22 cellular contexts compared by ENCODE assay signal in the genomic region with DNA sequence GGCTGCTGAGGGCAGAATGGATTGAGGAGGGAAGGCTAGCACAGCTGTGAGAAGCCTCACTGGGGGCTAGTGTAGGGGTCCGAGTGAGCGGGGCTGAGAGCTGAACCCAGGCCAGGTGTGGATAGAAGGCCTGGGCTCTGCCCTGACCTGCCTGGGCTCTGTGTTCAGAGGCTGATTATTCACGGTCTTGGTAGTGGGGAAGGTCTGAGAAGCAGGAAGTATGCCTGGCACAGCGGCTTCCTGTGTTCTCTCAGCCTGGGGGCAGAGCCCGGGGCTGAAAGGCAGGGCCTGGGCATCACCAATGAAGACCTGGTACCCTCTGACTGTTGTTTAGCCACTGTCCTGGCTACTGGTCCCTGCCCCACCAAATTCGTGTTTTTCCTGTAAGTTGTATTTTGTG.
DNase-seq lines count a peak whose midpoint lies in the region; ATAC-seq, FAIRE-seq and TF ChIP-seq lines count a peak whose summit lies in the region.
"Had no signal": no experiment of that assay in that cellular context is flagged by ENCODE, and none has a peak within 500 bp of the region (broad histone marks: within the 10 kb centered on the region; RNA-seq: fewer than 3 reads in every experiment).

No MANE protein-coding gene starts in this region.

- no peaks in the 10 kb centered on the region for H4K20me1 ChIP-seq in endothelial cell of umbilical vein (replicated peaks; ENCODE audit: control insufficient read depth, extremely low read depth, insufficient read depth, low read length)

- H3K4me1 Mint-ChIP-seq in activated CD8-positive, alpha-beta memory T cell treated with anti-CD3 and anti-CD28 coated beads, Interleukin-2, amount 10 ng/mL, durations not matched to agents 7 days and 5 days, result peaks cover 4% of the 10 kb centered on the region
- peaks cover 13 to 14% (median 14%) of the 10 kb centered on the region in 3 donors for H3K4me1 Mint-ChIP-seq in T-cell
- H3K4me1 Mint-ChIP-seq in stimulated activated effector memory CD8-positive, alpha-beta T cell treated with anti-CD3 and anti-CD28 coated beads, Interleukin-12 subunit alpha, Interleukin-12 subunit beta, amount 100 ng/mL, for 72 hours, result peaks cover 11% of the 10 kb centered on the region
- H3K4me1 Mint-ChIP-seq: nephron had no signal

- POLR2A ChIA-PET in T-cell (lab: Charles Lee) (no interaction called here), endothelial cell of umbilical vein (lab: Charles Lee) (no interaction called here)

- peaks cover 5% of the 10 kb centered on the region for H3K27me3 Mint-ChIP-seq in activated CD8-positive, alpha-beta memory T cell treated with anti-CD3 and anti-CD28 coated beads, Interleukin-2, amount 10 ng/mL, durations not matched to agents 7 days and 5 days
- peaks cover 10 to 11% of the 10 kb centered on the region in 2 donors for H3K27me3 Mint-ChIP-seq in T-cell

- no peak for TF ChIP-seq CTCF in endothelial cell of umbilical vein (IDR thresholded peaks at IDR 0.05; ENCODE audit: extremely low read depth in 1 of 2, insufficient read depth in 1 of 2, low read depth in 1 of 2, low read length in 2 of 2)

- H3K4me1 ChIP-seq in endothelial cell of umbilical vein (ENCODE audit: control insufficient read depth, extremely low read depth, insufficient read depth, low read length), result peaks cover 5% of the 10 kb centered on the region
- H3K4me1 ChIP-seq: transverse colon had no signal

- DNase-seq in activated CD8-positive, alpha-beta memory T cell treated with anti-CD3 and anti-CD28 coated beads, Interleukin-2, amount 10 ng/mL, durations not matched to agents 7 days and 5 days, result no peak
- DNase-seq in activated CD8-positive, alpha-beta memory T cell treated with anti-CD3 and anti-CD28 coated beads, Interleukin-2, amount 50 U/mL, for 48 hours, result no peak
- DNase-seq in T-cell, result peak in 5 of 34 experiments; percentile 2 to 14 (median 7)
- DNase-seq in endothelial cell of umbilical vein (ENCODE audit: low read depth, low spot score), result peak; percentile 16
- no peak for DNase-seq in stimulated activated effector memory CD8-positive, alpha-beta T cell treated with anti-CD3 and anti-CD28 coated beads, Interleukin-12 subunit alpha, Interleukin-12 subunit beta, amount 100 ng/mL, for 72 hours (ENCODE audit: low spot score in 2 of 2)
- DNase-seq: activated CD8-positive, alpha-beta memory T cell treated with anti-CD3 and anti-CD28 coated beads for 24 hours; activated effector memory CD4-positive, alpha-beta T cell treated with Interleukin-2 at 50 U/mL for 16 hours; DMS79 treated with DMSO at 0.1 percent for 48 hours; H7; Kasumi-1; NCI-H1436 treated with DMSO at 0.1 percent for 48 hours; NCI-H774; SK-N-SH; transverse colon had no signal

- dilution Hi-C loops in endothelial cell of umbilical vein (cut with MboI; ENCODE audit: extremely low pct_ligation_motif_present, low sequenced_read_pairs), result no loop called here

- no peak overlapping the region for H3K27ac ChIP-seq in endothelial cell of umbilical vein (ENCODE audit: insufficient read depth, low read depth, low read length)
- H3K27ac ChIP-seq: transverse colon had no signal

- H3K4me3 Mint-ChIP-seq in activated CD8-positive, alpha-beta memory T cell treated with anti-CD3 and anti-CD28 coated beads, Interleukin-2, amount 10 ng/mL, durations not matched to agents 7 days and 5 days, result no peak overlapping the region
- no peak overlapping the region for H3K4me3 Mint-ChIP-seq in T-cell
- no peak overlapping the region for H3K4me3 Mint-ChIP-seq in stimulated activated effector memory CD8-positive, alpha-beta T cell treated with anti-CD3 and anti-CD28 coated beads, Interleukin-12 subunit alpha, Interleukin-12 subunit beta, amount 100 ng/mL, for 72 hours
- H3K4me3 Mint-ChIP-seq: CD8-positive, alpha-beta memory T cell; nephron had no signal

- H3K9me1 ChIP-seq in endothelial cell of umbilical vein (replicated peaks; ENCODE audit: control insufficient read depth, extremely low read depth, insufficient read depth, low read length), result no peaks in the 10 kb centered on the region

- no peaks in the 10 kb centered on the region for H3K36me3 ChIP-seq in endothelial cell of umbilical vein (ENCODE audit: control insufficient read depth in 2 of 2, extremely low read depth in 1 of 2, insufficient read depth in 2 of 2, low read length in 2 of 2)
- H3K36me3 ChIP-seq: transverse colon had no signal

- BruUV-seq in endothelial cell of umbilical vein (replicated peaks; lab: Mats Ljungman, UMichigan), result no TSS peak

- CTCF ChIA-PET in activated CD8-positive, alpha-beta memory T cell treated with anti-CD3 and anti-CD28 coated beads, Interleukin-2, amount 10 ng/mL, durations not matched to agents 7 days and 5 days (lab: Charles Lee), result no interaction called here
- CTCF ChIA-PET in T-cell (lab: Charles Lee) (no interaction called here), endothelial cell of umbilical vein (lab: Charles Lee) (interaction anchor here (1.1 kb wide), 1 partner anchor 18 kb away, joined by 3 read pairs; no protein-coding TSS in a partner anchor)

- TF ChIP-seq POLR2A in endothelial cell of umbilical vein (IDR thresholded peaks at IDR 0.05; ENCODE audit: low read depth, low read length), result no peak

- no peaks in the 10 kb centered on the region for H3K79me2 ChIP-seq in endothelial cell of umbilical vein (ENCODE audit: control insufficient read depth, insufficient read depth, low read length)

- H3K9me3 Mint-ChIP-seq in activated CD8-positive, alpha-beta memory T cell treated with anti-CD3 and anti-CD28 coated beads, Interleukin-2, amount 10 ng/mL, durations not matched to agents 7 days and 5 days (ENCODE audit: low read depth), result no peaks in the 10 kb centered on the region
- peaks cover 0 to 10% (median 0%) of the 10 kb centered on the region in 3 donors for H3K9me3 Mint-ChIP-seq in T-cell
- no peaks in the 10 kb centered on the region for H3K9me3 Mint-ChIP-seq in stimulated activated effector memory CD8-positive, alpha-beta T cell treated with anti-CD3 and anti-CD28 coated beads, Interleukin-12 subunit alpha, Interleukin-12 subunit beta, amount 100 ng/mL, for 72 hours
- H3K9me3 Mint-ChIP-seq: nephron had no signal

- H3K9me3 ChIP-seq in endothelial cell of umbilical vein (replicated peaks; ENCODE audit: control insufficient read depth, insufficient read depth, low read length), result no peaks in the 10 kb centered on the region
- H3K9me3 ChIP-seq: SK-N-SH, transverse colon had no signal

- peak; percentile 24 for FAIRE-seq in endothelial cell of umbilical vein (lab: Jason Lieb, UNC)
- FAIRE-seq: colon had no signal

- no peaks in the 10 kb centered on the region for H3K36me3 Mint-ChIP-seq in activated CD8-positive, alpha-beta memory T cell treated with anti-CD3 and anti-CD28 coated beads, Interleukin-2, amount 10 ng/mL, durations not matched to agents 7 days and 5 days
- H3K36me3 Mint-ChIP-seq in T-cell, result no peaks in the 10 kb centered on the region
- no peaks in the 10 kb centered on the region for H3K36me3 Mint-ChIP-seq in stimulated activated effector memory CD8-positive, alpha-beta T cell treated with anti-CD3 and anti-CD28 coated beads, Interleukin-12 subunit alpha, Interleukin-12 subunit beta, amount 100 ng/mL, for 72 hours

- peak overlapping the region; percentile 61 for H2AFZ ChIP-seq in endothelial cell of umbilical vein (ENCODE audit: low read depth, low read length)

- no peak for ATAC-seq in activated CD8-positive, alpha-beta memory T cell treated with anti-CD3 and anti-CD28 coated beads, Interleukin-2, amount 10 ng/mL, durations not matched to agents 7 days and 5 days
- ATAC-seq in T-cell (replicated peaks in 1 of 4) (peak in 3 of 4 experiments; percentile 66 to 83 (median 69)), HG03097 (IDR thresholded peaks at IDR 0.05; ENCODE audit: low FRiP score, unreplicated experiment) (no peak), HG02571 (IDR thresholded peaks at IDR 0.05; ENCODE audit: unreplicated experiment) (no peak), GM21515 (IDR thresholded peaks at IDR 0.05; ENCODE audit: unreplicated experiment) (no peak)
- ATAC-seq in stimulated activated effector memory CD8-positive, alpha-beta T cell treated with anti-CD3 and anti-CD28 coated beads, Interleukin-12 subunit alpha, Interleukin-12 subunit beta, amount 100 ng/mL, for 72 hours, result peak; percentile 33

- H3K27ac Mint-ChIP-seq in activated CD8-positive, alpha-beta memory T cell treated with anti-CD3 and anti-CD28 coated beads, Interleukin-2, amount 10 ng/mL, durations not matched to agents 7 days and 5 days, result peak overlapping the region; percentile 44
- H3K27ac Mint-ChIP-seq in T-cell, result peak overlapping the region; percentile 36 to 74
- H3K27ac Mint-ChIP-seq in stimulated activated effector memory CD8-positive, alpha-beta T cell treated with anti-CD3 and anti-CD28 coated beads, Interleukin-12 subunit alpha, Interleukin-12 subunit beta, amount 100 ng/mL, for 72 hours, result peak overlapping the region; percentile 32
- H3K27ac Mint-ChIP-seq: nephron, progenitor cell of endocrine pancreas had no signal

- no peak overlapping the region for H3K9ac ChIP-seq in endothelial cell of umbilical vein (replicated peaks; ENCODE audit: extremely low read depth, insufficient read depth, low read length)
- H3K9ac ChIP-seq: SK-N-SH had no signal

- H3K27me3 ChIP-seq in endothelial cell of umbilical vein (ENCODE audit: control insufficient read depth in 2 of 2, insufficient read depth in 2 of 2, low read length in 2 of 2), result no peaks in the 10 kb centered on the region
- H3K27me3 ChIP-seq: transverse colon had no signal

- intact Hi-C loops in endothelial cell of umbilical vein (cut with micrococcal nuclease), result no loop called here

- H3K4me2 ChIP-seq in endothelial cell of umbilical vein (ENCODE audit: insufficient read depth, low read length), result no peak overlapping the region
- H3K4me2 ChIP-seq: SK-N-SH, smooth muscle cell had no signal

- no peak overlapping the region for H3K4me3 ChIP-seq in endothelial cell of umbilical vein (replicated peaks in 1 of 3; ENCODE audit: insufficient read depth in 1 of 3, low read depth in 1 of 3, low read length in 3 of 3)
- H3K4me3 ChIP-seq: smooth muscle cell, transverse colon had no signal

TF ChIP-seq in endothelial cell of umbilical vein, 7 proteins besides CTCF, POLR2A, EP300 and RAD21:
- no peak for TF ChIP-seq POLR2AphosphoS5 (IDR thresholded peaks at IDR 0.05; ENCODE audit: insufficient read depth, low read depth, low read length)
- TF ChIP-seq JUN (IDR thresholded peaks at IDR 0.05; ENCODE audit: borderline replicate concordance, insufficient read depth, insufficient read length, low read depth), result no peak
- no peak for TF ChIP-seq FOS (IDR thresholded peaks at IDR 0.05; ENCODE audit: borderline replicate concordance, insufficient read depth, low read length)
- TF ChIP-seq, protein P1, sequence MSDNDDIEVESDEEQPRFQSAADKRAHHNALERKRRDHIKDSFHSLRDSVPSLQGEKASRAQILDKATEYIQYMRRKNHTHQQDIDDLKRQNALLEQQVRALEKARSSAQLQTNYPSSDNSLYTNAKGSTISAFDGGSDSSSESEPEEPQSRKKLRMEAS (IDR thresholded peaks at IDR 0.05; ENCODE audit: insufficient read depth, insufficient read length), result no peak
- TF ChIP-seq GATA2 (IDR thresholded peaks at IDR 0.05; ENCODE audit: insufficient read depth, insufficient read length, low read depth, low read length), result no peak
- TF ChIP-seq MYC (IDR thresholded peaks at IDR 0.05; ENCODE audit: low read depth, low read length), result no peak
- TF ChIP-seq EZH2 (IDR thresholded peaks at IDR 0.05; ENCODE audit: borderline replicate concordance, low read depth, low read length, severe bottlenecking), result no peak
TF ChIP-seq in endothelial cell of umbilical vein: peak in this region for 0.

Comparison
In these comparisons a context has a peak if more than half of its experiments do, and no peak if none do; other contexts are left out.
1. ATAC-seq: peak in T-cell (3 of 4) and stimulated activated effector memory CD8-positive, alpha-beta T cell treated with anti-CD3 and anti-CD28 coated beads, Interleukin-12 subunit alpha, Interleukin-12 subunit beta, amount 100 ng/mL, for 72 hours (single experiment); none in activated CD8-positive, alpha-beta memory T cell treated with anti-CD3 and anti-CD28 coated beads, Interleukin-2, amount 10 ng/mL, durations not matched to agents 7 days and 5 days (single experiment), HG03097 (single experiment), HG02571 (single experiment) and GM21515 (single experiment).
2. Peak in every context shown above with its lines, with median percentiles within 50 percentile points of each other: H3K27ac Mint-ChIP-seq.